Comparison of ENCODE assay signal across 8 cellular contexts in genomic region chr15:38002883-38003477, GRCh38.
DNase-seq lines count a peak whose midpoint lies in the region; ATAC-seq, FAIRE-seq and TF ChIP-seq lines count a peak whose summit lies in the region.

No MANE protein-coding gene starts in this region.

- peak in 1 of 2 experiments; percentile 66 for DNase-seq in A549 (ENCODE audit: low read depth in 1 of 2, low spot score in 1 of 2)
- peak; percentile 14 for DNase-seq in HTR-8/SVneo (ENCODE audit: insufficient read length, low spot score)
- peak; percentile 79 for DNase-seq in WTC11 (ENCODE audit: low spot score)
- peak; percentile 65 for DNase-seq in glomerular visceral epithelial cell (ENCODE audit: extremely low spot score)
- peak; percentile 18 for DNase-seq in prostate gland (ENCODE audit: low spot score)

- H3K9me3 ChIP-seq in A549 (no peaks in the 10 kb centered on the region), prostate gland (no peaks in the 10 kb centered on the region)

- POLR2A ChIA-PET in A549 (lab: Yijun Ruan, JAX) = interaction anchor here (1.1 kb wide), 1 partner anchor 248 kb away, joined by 3 read pairs; no protein-coding TSS in a partner anchor
- POLR2A ChIA-PET in WTC11 (lab: Charles Lee) = no interaction called here

- H3K4me1 Mint-ChIP-seq in WTC11 = no peaks in the 10 kb centered on the region; the same call in 1 of the 2 replicates

- peaks cover 13% of the 10 kb centered on the region for H3K9me3 Mint-ChIP-seq in WTC11

- no peaks in the 10 kb centered on the region for H3K27me3 ChIP-seq in prostate gland (replicated peaks; ENCODE audit: insufficient read depth)

- TF ChIP-seq CTCF in A549 (IDR thresholded peaks at IDR 0.05) (peak; percentile 39), GM12873 (IDR thresholded peaks at IDR 0.05; ENCODE audit: insufficient read depth, low read depth, low read length, missing control alignments) (peak; percentile 79), WTC11 (IDR thresholded peaks at IDR 0.05) (peak; percentile 53; the same call in 1 of the 2 replicates), prostate gland (IDR thresholded peaks at IDR 0.05) (peak in 2 of 4 experiments; percentile 37 to 55)

- ATAC-seq in A549 (peak; percentile 77 to 84; a peak in 5 of 6 replicates), WTC11 (peak; percentile 98), GM21786 (IDR thresholded peaks at IDR 0.05; ENCODE audit: unreplicated experiment) (no peak), HG02571 (IDR thresholded peaks at IDR 0.05; ENCODE audit: unreplicated experiment) (no peak)

- H3K4me3 ChIP-seq in A549 (no peak overlapping the region), prostate gland (no peak overlapping the region)

- 11% methylated on average over 1 of the region's 2 CpGs for WGBS in A549 (ENCODE audit: missing lambda C conversion rate)
- WGBS in prostate gland = 94% methylated on average over 2 of the region's 2 CpGs

- no peaks in the 10 kb centered on the region for H3K4me1 ChIP-seq in A549
- H3K4me1 ChIP-seq in prostate gland (replicated peaks) = no peaks in the 10 kb centered on the region

- TF ChIP-seq RAD21 in A549 (conservative IDR thresholded peaks at IDR 0.05 in 1 of 2, IDR thresholded peaks at IDR 0.05 in 1 of 2) = peak; percentile 67 to 77

- no peak for FAIRE-seq in A549 (lab: Jason Lieb, UNC)
- no peak for FAIRE-seq in HTR-8/SVneo (lab: Jason Lieb, UNC)

- intact Hi-C loops in prostate gland (cut with DNase I) = no loop called here

- H3K27me3 Mint-ChIP-seq in WTC11 (ENCODE audit: low read depth) = no peaks in the 10 kb centered on the region

- TF ChIP-seq POLR2A in A549 (IDR thresholded peaks at IDR 0.05; ENCODE audit: low read length) (no peak), prostate gland (IDR thresholded peaks at IDR 0.05) (no peak)

- no peak overlapping the region for H3K27ac Mint-ChIP-seq in WTC11

- CTCF ChIA-PET in A549 (lab: Yijun Ruan, JAX) = interaction anchor here (0.6 to 4.8 kb wide), 31 partner anchors 8 to 1759 kb away, joined by 3 to 25 read pairs (median 5); no protein-coding TSS in a partner anchor
- CTCF ChIA-PET in WTC11 (lab: Charles Lee) = interaction anchor here (0.7 to 1.4 kb wide), 18 partner anchors 11 to 451 kb away, joined by 3 to 12 read pairs (median 4); partner anchors contain the start of gene FAM98B

- TF ChIP-seq EP300 in A549 (IDR thresholded peaks at IDR 0.05) = no peak

- H3K4me2 ChIP-seq in A549 = no peak overlapping the region

- H3K4me3 Mint-ChIP-seq in WTC11 = no peak overlapping the region

- H3K36me3 Mint-ChIP-seq in WTC11 = peaks cover 4% of the 10 kb centered on the region; the same call in 1 of the 2 replicates

- H3K27ac ChIP-seq in A549 (no peak overlapping the region), prostate gland (no peak overlapping the region)

- H3K36me3 ChIP-seq in prostate gland = no peaks in the 10 kb centered on the region

TF ChIP-seq in A549, 52 proteins besides CTCF, POLR2A, EP300 and RAD21:
- TF ChIP-seq ESRRA (IDR thresholded peaks at IDR 0.05; ENCODE audit: borderline replicate concordance, low read length) (no peak), SMC3 (IDR thresholded peaks at IDR 0.05) (peak; percentile 52)

TF ChIP-seq in WTC11, 78 proteins besides CTCF, POLR2A, EP300 and RAD21 (continues in another document):
- TF ChIP-seq TCF7 (CRISPR knock-in tag; IDR thresholded peaks at IDR 0.05; ENCODE audit: low read depth) (no peak), SP1 (CRISPR knock-in tag; conservative IDR thresholded peaks at IDR 0.05) (no peak), ZNF317 (CRISPR knock-in tag; IDR thresholded peaks at IDR 0.05; ENCODE audit: borderline replicate concordance, low read depth) (no peak), KAT7 (CRISPR knock-in tag; IDR thresholded peaks at IDR 0.05; ENCODE audit: borderline replicate concordance) (no peak), GRHL2 (CRISPR knock-in tag; IDR thresholded peaks at IDR 0.05; ENCODE audit: insufficient replicate concordance, severe bottlenecking) (no peak), TEAD4 (CRISPR knock-in tag; IDR thresholded peaks at IDR 0.05) (no peak), NR1H2 (CRISPR knock-in tag; IDR thresholded peaks at IDR 0.05) (no peak), ZNF396 (CRISPR knock-in tag; IDR thresholded peaks at IDR 0.05; ENCODE audit: borderline replicate concordance) (no peak), SMAD3 (CRISPR knock-in tag; IDR thresholded peaks at IDR 0.05; ENCODE audit: borderline replicate concordance) (no peak), NR3C1 (CRISPR knock-in tag; conservative IDR thresholded peaks at IDR 0.05; ENCODE audit: low read depth) (no peak), PRDM15 (CRISPR knock-in tag; IDR thresholded peaks at IDR 0.05) (no peak), NR2C2 (CRISPR knock-in tag; IDR thresholded peaks at IDR 0.05) (no peak), ZNF281 (CRISPR knock-in tag; IDR thresholded peaks at IDR 0.05) (no peak), FOXK1 (CRISPR knock-in tag; IDR thresholded peaks at IDR 0.05) (no peak)
- TF ChIP-seq, protein P1, sequence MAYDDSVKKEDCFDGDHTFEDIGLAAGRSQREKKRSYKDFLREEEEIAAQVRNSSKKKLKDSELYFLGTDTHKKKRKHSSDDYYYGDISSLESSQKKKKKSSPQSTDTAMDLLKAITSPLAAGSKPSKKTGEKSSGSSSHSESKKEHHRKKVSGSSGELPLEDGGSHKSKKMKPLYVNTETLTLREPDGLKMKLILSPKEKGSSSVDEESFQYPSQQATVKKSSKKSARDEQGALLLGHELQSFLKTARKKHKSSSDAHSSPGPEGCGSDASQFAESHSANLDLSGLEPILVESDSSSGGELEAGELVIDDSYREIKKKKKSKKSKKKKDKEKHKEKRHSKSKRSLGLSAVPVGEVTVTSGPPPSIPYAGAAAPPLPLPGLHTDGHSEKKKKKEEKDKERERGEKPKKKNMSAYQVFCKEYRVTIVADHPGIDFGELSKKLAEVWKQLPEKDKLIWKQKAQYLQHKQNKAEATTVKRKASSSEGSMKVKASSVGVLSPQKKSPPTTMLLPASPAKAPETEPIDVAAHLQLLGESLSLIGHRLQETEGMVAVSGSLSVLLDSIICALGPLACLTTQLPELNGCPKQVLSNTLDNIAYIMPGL (CRISPR knock-in tag; IDR thresholded peaks at IDR 0.05) = no peak
- TF ChIP-seq, protein P2, sequence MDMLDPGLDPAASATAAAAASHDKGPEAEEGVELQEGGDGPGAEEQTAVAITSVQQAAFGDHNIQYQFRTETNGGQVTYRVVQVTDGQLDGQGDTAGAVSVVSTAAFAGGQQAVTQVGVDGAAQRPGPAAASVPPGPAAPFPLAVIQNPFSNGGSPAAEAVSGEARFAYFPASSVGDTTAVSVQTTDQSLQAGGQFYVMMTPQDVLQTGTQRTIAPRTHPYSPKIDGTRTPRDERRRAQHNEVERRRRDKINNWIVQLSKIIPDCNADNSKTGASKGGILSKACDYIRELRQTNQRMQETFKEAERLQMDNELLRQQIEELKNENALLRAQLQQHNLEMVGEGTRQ (CRISPR knock-in tag; IDR thresholded peaks at IDR 0.05) = no peak
- TF ChIP-seq, protein P3, sequence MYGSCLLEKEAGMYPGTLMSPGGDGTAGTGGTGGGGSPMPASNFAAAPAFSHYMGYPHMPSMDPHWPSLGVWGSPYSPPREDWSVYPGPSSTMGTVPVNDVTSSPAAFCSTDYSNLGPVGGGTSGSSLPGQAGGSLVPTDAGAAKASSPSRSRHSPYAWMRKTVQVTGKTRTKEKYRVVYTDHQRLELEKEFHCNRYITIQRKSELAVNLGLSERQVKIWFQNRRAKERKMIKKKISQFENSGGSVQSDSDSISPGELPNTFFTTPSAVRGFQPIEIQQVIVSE (CRISPR knock-in tag; IDR thresholded peaks at IDR 0.05; ENCODE audit: borderline replicate concordance) = no peak

Comparison
In these comparisons a context has a peak if more than half of its experiments do, and no peak if none do; other contexts are left out.
1. ATAC-seq: peak in A549 (2 of 2) and WTC11 (single experiment); none in GM21786 (single experiment) and HG02571 (single experiment).
2. Of the 8 proteins assayed by ChIP-seq in both WTC11 and A549: peak only in WTC11: none; only in A549: none; in both: CTCF; in neither: 7.